In the genomic region with DNA sequence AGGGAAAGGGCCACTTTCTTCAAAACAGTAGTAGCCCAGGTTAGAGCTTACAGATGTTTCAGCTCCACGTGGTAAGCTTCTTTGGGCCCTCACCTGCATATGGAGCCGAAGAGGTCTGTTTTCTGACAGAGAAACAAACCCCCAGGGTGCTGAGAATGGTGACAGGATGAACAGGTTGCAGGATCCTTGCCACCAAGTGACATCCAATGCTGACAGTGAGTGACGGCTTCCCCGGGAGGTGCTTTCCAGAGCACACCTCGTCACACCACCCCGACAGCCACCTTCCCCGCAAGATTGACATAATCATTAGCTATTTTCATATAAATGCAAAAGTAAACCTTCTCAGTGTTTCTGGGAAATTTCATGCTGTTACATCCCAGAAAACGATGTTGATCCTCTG, we compare ENCODE assay signal across 19 cellular contexts.
"Had no signal": no experiment of that assay in that cellular context is flagged by ENCODE, and none has a peak within 500 bp of the region (broad histone marks: within the 10 kb centered on the region; RNA-seq: fewer than 3 reads in every experiment).

No MANE protein-coding gene starts in this region.

- ATAC-seq: lower lobe of right lung; naive thymus-derived CD4-positive, alpha-beta T cell; stimulated activated naive B cell treated with anti-CD40 and anti-IgM and Interleukin-4, amounts not matched to agents 10 μg/mL and 1 μg/mL and 100 μg/mL, for 72 hours; T-helper 17 cell had no signal

- H3K27me3 ChIP-seq: sigmoid colon, testis had no signal

- DNase-seq: activated CD4-positive, alpha-beta memory T cell treated with anti-CD3 and anti-CD28 coated beads for 36 hours; activated CD4-positive, alpha-beta T cell treated with anti-CD3 and anti-CD28 coated beads for 4 hours; activated CD4-positive, CD25-positive, alpha-beta regulatory T cell; activated naive CD4-positive, alpha-beta T cell treated with Interleukin-2 at 50 U/mL for 16 hours; activated naive CD8-positive, alpha-beta T cell treated with anti-CD3 and anti-CD28 coated beads for 36 hours; activated T-cell treated with anti-CD3 and anti-CD28 coated beads, Interleukin-2, amount 50 U/mL, for 48 hours; lower lobe of right lung; mesendoderm; naive thymus-derived CD4-positive, alpha-beta T cell; sigmoid colon; stimulated activated CD4-positive, alpha-beta T cell treated with anti-CD3 and anti-CD28 coated beads, Interleukin-2, amount 100 ng/mL, for 48 hours; stimulated activated CD8-positive, alpha-beta memory T cell treated with anti-CD3 and anti-CD28 coated beads, Interleukin-4, amount 100 ng/mL, for 48 hours; stimulated activated naive B cell treated with anti-CD40 and anti-IgM and Interleukin-4, amounts not matched to agents 10 μg/mL and 1 μg/mL and 100 μg/mL, for 72 hours; SW 1271; T-helper 17 cell; testis; trophoblast cell had no signal

- H3K36me3 Mint-ChIP-seq: activated CD4-positive, alpha-beta memory T cell treated with anti-CD3 and anti-CD28 coated beads for 36 hours; activated naive CD8-positive, alpha-beta T cell treated with anti-CD3 and anti-CD28 coated beads for 36 hours; naive thymus-derived CD4-positive, alpha-beta T cell; stimulated activated naive B cell treated with anti-CD40 and anti-IgM and Interleukin-4, amounts not matched to agents 10 μg/mL and 1 μg/mL and 100 μg/mL, for 72 hours had no signal

- H3K27ac Mint-ChIP-seq: activated CD4-positive, alpha-beta memory T cell treated with anti-CD3 and anti-CD28 coated beads for 36 hours; activated naive CD8-positive, alpha-beta T cell treated with anti-CD3 and anti-CD28 coated beads for 36 hours; naive thymus-derived CD4-positive, alpha-beta T cell; stimulated activated naive B cell treated with anti-CD40 and anti-IgM and Interleukin-4, amounts not matched to agents 10 μg/mL and 1 μg/mL and 100 μg/mL, for 72 hours; T-helper 17 cell had no signal

- H3K9me3 Mint-ChIP-seq: activated CD4-positive, alpha-beta memory T cell treated with anti-CD3 and anti-CD28 coated beads for 36 hours; activated naive CD8-positive, alpha-beta T cell treated with anti-CD3 and anti-CD28 coated beads for 36 hours; stimulated activated naive B cell treated with anti-CD40 and anti-IgM and Interleukin-4, amounts not matched to agents 10 μg/mL and 1 μg/mL and 100 μg/mL, for 72 hours had no signal

- H3K4me3 ChIP-seq: lower lobe of right lung, sigmoid colon, smooth muscle cell, testis had no signal

- H3K36me3 ChIP-seq: sigmoid colon had no signal

- H3K27ac ChIP-seq: epithelial cell of prostate, lower lobe of right lung, testis had no signal

- H3K4me3 Mint-ChIP-seq: activated CD4-positive, alpha-beta memory T cell treated with anti-CD3 and anti-CD28 coated beads for 36 hours; activated naive CD8-positive, alpha-beta T cell treated with anti-CD3 and anti-CD28 coated beads for 36 hours; stimulated activated naive B cell treated with anti-CD40 and anti-IgM and Interleukin-4, amounts not matched to agents 10 μg/mL and 1 μg/mL and 100 μg/mL, for 72 hours had no signal

- H3K9me3 ChIP-seq: lower lobe of right lung, sigmoid colon, testis had no signal
